18 cellular contexts compared by ENCODE assay signal in genomic region chr5:175734016-175734415, GRCh38.
DNase-seq lines count a peak whose midpoint lies in the region; ATAC-seq, FAIRE-seq and TF ChIP-seq lines count a peak whose summit lies in the region.
"Had no signal": no experiment of that assay in that cellular context is flagged by ENCODE, and none has a peak within 500 bp of the region (broad histone marks: within the 10 kb centered on the region; RNA-seq: fewer than 3 reads in every experiment).

No MANE protein-coding gene starts in this region.

- no peak for TF ChIP-seq CTCF in glutamatergic neuron (IDR thresholded peaks at IDR 0.05; ENCODE audit: partially characterized antibody, unreplicated experiment)

- H3K27ac Mint-ChIP-seq in glutamatergic neuron (ENCODE audit: unreplicated experiment): peak overlapping the region; percentile 73
- H3K27ac Mint-ChIP-seq: H9 had no signal

- H3K27me3 Mint-ChIP-seq in glutamatergic neuron (ENCODE audit: unreplicated experiment): peaks cover 15% of the 10 kb centered on the region

- peak; percentile 27 for FAIRE-seq in urothelium cell line (lab: Jason Lieb, UNC)
- FAIRE-seq: GM12878, GM19239 had no signal

- no peaks in the 10 kb centered on the region for H3K36me3 Mint-ChIP-seq in glutamatergic neuron (ENCODE audit: unreplicated experiment)

- H3K9me3 Mint-ChIP-seq in glutamatergic neuron (ENCODE audit: unreplicated experiment): peaks cover 9% of the 10 kb centered on the region

- H3K4me3 Mint-ChIP-seq in glutamatergic neuron (ENCODE audit: unreplicated experiment): peak overlapping the region; percentile 20
- H3K4me3 Mint-ChIP-seq: H9 had no signal

- intact Hi-C loops in cardiac septum (cut with DNase I) (no loop called here), Right ventricle myocardium inferior (cut with DNase I) (no loop called here)

- ATAC-seq in Right ventricle myocardium inferior: no peak
- ATAC-seq: GM12878, HCT116 had no signal

- DNase-seq in cardiac septum (ENCODE audit: low spot score): peak; percentile 14
- no peak for DNase-seq in Right ventricle myocardium inferior (ENCODE audit: missing footprints)
- DNase-seq in glutamatergic neuron: no peak
- no peak for DNase-seq in urothelium cell line (ENCODE audit: low spot score)
- no peak for DNase-seq in activated naive CD4-positive, alpha-beta T cell treated with anti-CD3 and anti-CD28 coated beads, Interleukin-2, amount 50 U/mL, for 16 hours
- no peak for DNase-seq in UCSD-AML1 (lab: John Stamatoyannopoulos, UW; ENCODE audit: unreplicated experiment)
- DNase-seq: C1 segment of cervical spinal cord; Calu3; CD4-positive, alpha-beta memory T cell; COR-L47; DMS79; EL; GDM1; GM23248; H9 had no signal

- H3K4me1 Mint-ChIP-seq in glutamatergic neuron (ENCODE audit: low read depth, unreplicated experiment): peaks cover 30% of the 10 kb centered on the region
